In genomic region chr7:99919814-99920618, GRCh38 we compare ENCODE assay signal across 8 cellular contexts. TPM values are rescaled to one million over a fixed set of nuclear protein-coding genes. Genes with fewer than 3 reads are reported as not detected.
DNase-seq lines count a peak whose midpoint lies in the region; ATAC-seq, FAIRE-seq and TF ChIP-seq lines count a peak whose summit lies in the region.

No MANE protein-coding gene starts in this region.

- H3K27me3 ChIP-seq in foreskin keratinocyte (no peaks in the 10 kb centered on the region), small intestine (ENCODE audit: control insufficient read depth in 2 of 2, insufficient read depth in 2 of 2, low read length in 2 of 2) (no peaks in the 10 kb centered on the region)

- H3K36me3 ChIP-seq in small intestine (ENCODE audit: control insufficient read depth in 2 of 2, insufficient read depth in 2 of 2, low read length in 2 of 2), result peaks cover 2 to 4% of the 10 kb centered on the region in 2 donors

- FAIRE-seq in small intestine (lab: Jason Lieb, UNC), result no peak

- 44 to 65% (median 52%) methylated on average over 8 of the region's 8 CpGs for WGBS in small intestine, 3 donors

- H3K4me1 ChIP-seq in foreskin keratinocyte (peaks cover 4% of the 10 kb centered on the region), small intestine (ENCODE audit: control insufficient read depth in 2 of 2, insufficient read depth in 1 of 2, low read depth in 1 of 2, low read length in 1 of 2) (peaks cover 3 to 13% of the 10 kb centered on the region in 2 donors)

- CTCF ChIA-PET in HEK293T (lab: Yijun Ruan, JAX), result interaction anchor here (0.7 to 2.9 kb wide), 2 partner anchors 10 to 70 kb away, joined by 3 to 9 read pairs; partner anchors contain the start of gene GJC3

- H3K9me3 ChIP-seq in small intestine (ENCODE audit: control insufficient read depth, low read depth), result no peaks in the 10 kb centered on the region

- TF ChIP-seq CTCF in VCaP (conservative IDR thresholded peaks at IDR 0.05) (no peak), foreskin keratinocyte (conservative IDR thresholded peaks at IDR 0.05) (no peak)

- POLR2A ChIA-PET in HEK293T (lab: Yijun Ruan, JAX), result interaction anchor here (0.7 to 3.6 kb wide), 18 partner anchors 9 to 509 kb away, joined by 3 to 28 read pairs (median 4); partner anchors contain the start of genes AP4M1, GJC3, LAMTOR4 and MBLAC1

- DNase-seq in HEK293T (ENCODE audit: extremely low spot score) (no peak), foreskin keratinocyte (no peak), small intestine (no peak), UCSD-AML1 (lab: John Stamatoyannopoulos, UW; ENCODE audit: unreplicated experiment) (no peak), NCI-H146 (lab: John Stamatoyannopoulos, UW) (no peak), CD1c-positive myeloid dendritic cell (ENCODE audit: extremely low spot score) (no peak)

- ATAC-seq in foreskin keratinocyte, result peak; percentile 30
- no peak for ATAC-seq in GM19397 (IDR thresholded peaks at IDR 0.05; ENCODE audit: unreplicated experiment)

- H3K4me3 ChIP-seq in small intestine (ENCODE audit: low read depth in 1 of 2, low read length in 2 of 2), result peak overlapping the region; percentile 67 to 92

- peak overlapping the region; percentile 95 for H3K27ac ChIP-seq in VCaP
- H3K27ac ChIP-seq in foreskin keratinocyte, result peak overlapping the region; percentile 78
- peak overlapping the region; percentile 84 to 100 for H3K27ac ChIP-seq in small intestine (ENCODE audit: low read depth in 1 of 2, low read length in 1 of 2)

TF ChIP-seq in HEK293T, 16 proteins besides CTCF, POLR2A, EP300 and RAD21:
- no peak for TF ChIP-seq FOXA1 (IDR thresholded peaks at IDR 0.05)
- no peak for TF ChIP-seq SUZ12 (IDR thresholded peaks at IDR 0.05)
- TF ChIP-seq L3MBTL2 (conservative IDR thresholded peaks at IDR 0.05), result 0 out of 2 replicates have a peak, but pooled peaks have one; percentile 50
- TF ChIP-seq HDGF (IDR thresholded peaks at IDR 0.05; ENCODE audit: borderline replicate concordance), result no peak

RNA-seq across cellular contexts. Expression of gene TRIM4, which starts 0.7 kb away (rescaled TPM):
- 17.7 and 19.5 TPM in 2 replicates for total RNA-seq in foreskin keratinocyte
- polyA plus RNA-seq in foreskin keratinocyte (8.4 and 9.1 TPM in 2 replicates), small intestine (10 to 100 TPM; 18.8 to 20.8 (median 19.1) TPM)

RNA-seq across cellular contexts. Expression of gene GJC3, which starts 9.4 kb away (rescaled TPM):
- total RNA-seq in foreskin keratinocyte, result not detected in 2 replicates
- polyA plus RNA-seq in foreskin keratinocyte (0.08 TPM in 1 of 2 replicates, not detected in the other), small intestine (under 1 TPM in 1 of 3 donors, not detected in 2; 0.33 TPM)

RNA-seq across cellular contexts. Expression of gene OR2AE1, which starts 43.2 kb away (rescaled TPM):
- total RNA-seq in foreskin keratinocyte, result not detected in 2 replicates
- polyA plus RNA-seq in foreskin keratinocyte (not detected in 2 replicates), small intestine (under 1 TPM in 1 of 3 donors, not detected in 2; 0.09 TPM)

RNA-seq across cellular contexts. Expression of gene AZGP1, which starts 55.8 kb away (rescaled TPM):
- total RNA-seq in foreskin keratinocyte, result 0.25 and 0.71 TPM in 2 replicates
- polyA plus RNA-seq in foreskin keratinocyte (0.33 and 0.59 TPM in 2 replicates), small intestine (10 to 100 TPM; 16.1 to 62.4 (median 51.7) TPM)
